8 cellular contexts compared by ENCODE assay signal in genomic region chr7:82559203-82559805, GRCh38.
DNase-seq lines count a peak whose midpoint lies in the region; ATAC-seq and TF ChIP-seq lines count a peak whose summit lies in the region.

No MANE protein-coding gene starts in this region.

- no peaks in the 10 kb centered on the region for H3K36me3 ChIP-seq in hepatocyte (replicated peaks; ENCODE audit: insufficient read depth, low read depth)

- no peaks in the 10 kb centered on the region for H3K4me1 ChIP-seq in hepatocyte (ENCODE audit: insufficient read depth)

- H3K4me3 ChIP-seq in hepatocyte, result no peak overlapping the region

- H3K4me1 Mint-ChIP-seq in T-helper 17 cell, result no peaks in the 10 kb centered on the region

- H3K27ac ChIP-seq in hepatocyte, result no peak overlapping the region

- H3K4me3 Mint-ChIP-seq in T-helper 17 cell, result no peak overlapping the region

- H3K4me2 ChIP-seq in hepatocyte, result peak overlapping the region; percentile 54

- H4K20me1 ChIP-seq in hepatocyte (ENCODE audit: insufficient read depth, poor library complexity, severe bottlenecking), result no peaks in the 10 kb centered on the region

- no peaks in the 10 kb centered on the region for H3K36me3 Mint-ChIP-seq in T-helper 17 cell (ENCODE audit: low read depth)

- ATAC-seq in HG03159 (IDR thresholded peaks at IDR 0.05; ENCODE audit: unreplicated experiment) (peak; percentile 89), T-helper 17 cell (no peak), HG03135 (IDR thresholded peaks at IDR 0.05; ENCODE audit: unreplicated experiment) (no peak)

- H3K79me2 ChIP-seq in hepatocyte, result no peaks in the 10 kb centered on the region

- no peaks in the 10 kb centered on the region for H3K27me3 ChIP-seq in hepatocyte

- DNase-seq in DMS 273 treated with DMSO at 0.1 percent for 48 hours (lab: John Stamatoyannopoulos, UW) (peak; percentile 98), NCI-H526 (lab: John Stamatoyannopoulos, UW) (peak; percentile 83 to 91), hepatocyte (ENCODE audit: low spot score) (peak; percentile 18), T-helper 17 cell (no peak)
- no peak for DNase-seq in stimulated activated CD4-positive, alpha-beta T cell treated with anti-CD3 and anti-CD28 coated beads, Interleukin-2, amount 100 ng/mL, for 24 hours
- DNase-seq in activated CD4-positive, alpha-beta T cell treated with anti-CD3 and anti-CD28 coated beads for 4 hours, result no peak

- H3K27me3 Mint-ChIP-seq in T-helper 17 cell, result no peaks in the 10 kb centered on the region

- TF ChIP-seq CTCF in hepatocyte (IDR thresholded peaks at IDR 0.05; ENCODE audit: poor library complexity), result no peak

- no peak overlapping the region for H2AFZ ChIP-seq in hepatocyte

- H3K9me3 ChIP-seq in hepatocyte (ENCODE audit: low read depth) (no peaks in the 10 kb centered on the region), T-helper 17 cell (ENCODE audit: control insufficient read depth, low read length, poor library complexity, severe bottlenecking) (no peaks in the 10 kb centered on the region)

- H3K9me2 ChIP-seq in hepatocyte (replicated peaks; ENCODE audit: insufficient read depth), result no peaks in the 10 kb centered on the region

- 47% methylated on average over 7 of the region's 7 CpGs for WGBS in hepatocyte (ENCODE audit: low lambda C conversion rate, missing lambda C conversion rate)

- H3K27ac Mint-ChIP-seq in T-helper 17 cell, result no peak overlapping the region

Comparison
In these comparisons a context has a peak if more than half of its experiments do, and no peak if none do; other contexts are left out.
1. DNase-seq: peak in DMS 273 treated with DMSO at 0.1 percent for 48 hours (single experiment), NCI-H526 (2 of 2) and hepatocyte (single experiment); none in stimulated activated CD4-positive, alpha-beta T cell treated with anti-CD3 and anti-CD28 coated beads, Interleukin-2, amount 100 ng/mL, for 24 hours (0 of 2), T-helper 17 cell (0 of 3) and activated CD4-positive, alpha-beta T cell treated with anti-CD3 and anti-CD28 coated beads for 4 hours (0 of 2).